22 cellular contexts compared by ENCODE assay signal in the genomic region with DNA sequence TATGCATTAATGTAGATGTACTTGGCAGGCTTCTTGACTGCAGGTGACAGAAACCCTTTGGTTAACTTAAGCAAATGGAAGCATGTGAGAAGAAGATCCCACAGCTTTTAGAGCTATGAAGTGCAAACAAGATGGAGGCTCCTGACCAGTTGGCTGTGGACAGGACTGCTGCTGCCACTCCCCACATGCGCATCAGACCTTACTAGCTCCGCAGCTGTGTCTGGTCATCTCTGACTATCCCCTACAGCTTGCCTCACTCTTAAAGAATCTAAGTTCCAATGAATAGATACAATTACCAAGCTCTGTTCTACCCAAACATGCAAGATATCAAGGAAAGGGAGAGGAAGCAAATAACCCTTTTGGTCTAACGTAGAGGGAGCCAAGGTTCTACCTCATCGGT.
"Had no signal": no experiment of that assay in that cellular context is flagged by ENCODE, and none has a peak within 500 bp of the region (broad histone marks: within the 10 kb centered on the region; RNA-seq: fewer than 3 reads in every experiment).

No MANE protein-coding gene starts in this region.

- H3K27ac Mint-ChIP-seq: IgD-negative memory B cell had no signal

- H3K36me3 ChIP-seq: MG63 had no signal

- H3K36me3 Mint-ChIP-seq: IgD-negative memory B cell had no signal

- H3K27me3 Mint-ChIP-seq: IgD-negative memory B cell had no signal

- H3K4me3 Mint-ChIP-seq: IgD-negative memory B cell had no signal

- H3K27me3 ChIP-seq: MG63 had no signal

- H3K4me2 ChIP-seq: SK-N-SH had no signal

- H3K4me3 ChIP-seq: MG63 had no signal

- H3K9me3 ChIP-seq: MG63, SK-N-SH had no signal

- FAIRE-seq: HTR-8/SVneo, RCC 7860 had no signal

- H3K27ac ChIP-seq: HL-60 had no signal

- H3K4me1 Mint-ChIP-seq: IgD-negative memory B cell had no signal

- H3K9ac ChIP-seq: SK-N-SH had no signal

- DNase-seq: KBM-7, MG63, NCI-H1092, NCI-H1105 treated with DMSO at 0.1 percent for 48 hours, NCI-H1417 treated with DMSO at 0.1 percent for 48 hours, NCI-H146, NCI-H1694 treated with DMSO at 0.1 percent for 48 hours, NCI-H1930, NCI-H2081, NCI-H2107, NCI-H2227 treated with DMSO at 0.1 percent for 48 hours, NCI-H524, NCI-H526 treated with DMSO at 0.1 percent for 48 hours, NCI-H748 treated with DMSO at 0.1 percent for 48 hours, Right ventricle myocardium superior, RPMI8226, SIG-M5, SK-N-SH had no signal
